ENCODE assay signal across 8 cellular contexts in the genomic region with DNA sequence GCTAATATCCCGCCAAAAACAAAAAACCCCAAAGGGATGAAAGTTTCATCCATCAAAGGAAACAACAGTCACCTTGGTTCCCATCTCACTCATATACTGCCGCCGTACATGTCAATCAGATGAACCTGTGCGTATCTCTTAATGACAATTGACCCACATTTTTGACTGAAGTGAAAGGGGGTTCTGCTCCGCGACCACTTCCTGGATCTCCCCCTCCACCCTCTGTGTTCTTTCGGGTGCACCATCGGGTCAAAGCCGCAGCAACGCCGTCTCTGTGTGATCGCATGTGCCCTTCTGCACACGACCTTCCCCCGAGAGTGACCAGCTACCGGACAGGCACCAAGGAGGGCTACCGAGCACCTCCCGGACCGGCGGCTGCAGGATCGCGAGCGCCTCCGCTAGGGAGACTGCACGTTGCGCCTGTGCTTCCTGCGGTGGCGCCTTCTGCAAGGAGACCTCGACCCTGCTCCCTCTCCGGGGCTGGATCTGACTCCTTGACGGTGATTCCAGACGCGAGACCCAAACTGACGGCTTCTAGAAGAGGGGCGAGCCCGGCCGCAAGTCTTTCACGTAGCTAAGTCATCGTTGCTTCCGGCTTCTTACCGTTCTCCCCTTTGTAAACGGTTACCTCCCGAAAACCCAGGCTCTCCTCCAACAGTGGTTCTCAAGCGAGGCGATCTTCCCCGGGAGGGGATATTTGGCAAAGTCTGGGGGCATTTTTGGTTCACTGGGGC. TPM values are rescaled to one million over a fixed set of nuclear protein-coding genes. Genes with fewer than 3 reads are reported as not detected.
DNase-seq lines count a peak whose midpoint lies in the region; ATAC-seq, FAIRE-seq and TF ChIP-seq lines count a peak whose summit lies in the region.
"Not testable (repeated sequence)": the region's sequence is repeated elsewhere in the genome, so short reads cannot be mapped to it uniquely, and the experiment has no call there.

No MANE protein-coding gene starts in this region.

- not testable (repeated sequence) for H3K4me1 ChIP-seq in DND-41 (ENCODE audit: insufficient read depth, low read length); GM23248 (ENCODE audit: insufficient read depth); K562 (replicated peaks in 1 of 2; ENCODE audit: control insufficient read depth in 2 of 2, insufficient read depth in 2 of 2, low read length in 2 of 2); cardiac muscle cell (ENCODE audit: low read depth)

- H3K36me3 Mint-ChIP-seq in T-helper 17 cell (ENCODE audit: low read depth) = not testable (repeated sequence)
- H3K36me3 Mint-ChIP-seq in nephron (ENCODE audit: low read depth) = peaks cover 18% of the 10 kb centered on the region
- H3K36me3 Mint-ChIP-seq in stimulated activated naive CD8-positive, alpha-beta T cell treated with anti-CD3 and anti-CD28 coated beads, Interleukin-15, Interleukin-2, amounts not matched to agents 100 ng/mL and 50 ng/mL, for 24 hours (ENCODE audit: low read depth) = peaks cover 16% of the 10 kb centered on the region

- WGBS in GM23248 (ENCODE audit: low coverage in 1 of 2, low lambda C conversion rate in 2 of 2, missing lambda C conversion rate in 2 of 2), 2 experiments = 0 to 4% methylated on average over 6 to 11 of the region's 45 CpGs
- 0% methylated on average over 4 of the region's 45 CpGs for WGBS in K562 (ENCODE audit: insufficient coverage, low coverage, missing lambda C conversion rate)

- H3K4me2 ChIP-seq in DND-41 (ENCODE audit: insufficient read depth, low read length) (peak overlapping the region; percentile 83), GM23248 (ENCODE audit: unreplicated experiment) (peak overlapping the region; percentile 68), K562 (ENCODE audit: insufficient read depth, low read length) (peak overlapping the region; percentile 79)

- H2AFZ ChIP-seq in DND-41 (ENCODE audit: low read depth, low read length) (peak overlapping the region; percentile 64; the same call in 1 of the 2 replicates), K562 (ENCODE audit: low read depth, low read length) (peak overlapping the region; percentile 63; the same call in 1 of the 2 replicates)
- H2AFZ ChIP-seq in GM23248 = not testable (repeated sequence)

- in situ Hi-C loops in GM23248 (cut with MboI); K562 (cut with MboI): not testable (repeated sequence)

- peak overlapping the region; percentile 86 for H3K27ac Mint-ChIP-seq in T-helper 17 cell
- not testable (repeated sequence) for H3K27ac Mint-ChIP-seq in nephron
- H3K27ac Mint-ChIP-seq in stimulated activated naive CD8-positive, alpha-beta T cell treated with anti-CD3 and anti-CD28 coated beads, Interleukin-15, Interleukin-2, amounts not matched to agents 100 ng/mL and 50 ng/mL, for 24 hours = peak overlapping the region; percentile 72

- not testable (repeated sequence) for H3K9me3 ChIP-seq in DND-41 (ENCODE audit: insufficient read depth, low read length, severe bottlenecking); GM23248 (ENCODE audit: low read depth); T-helper 17 cell (ENCODE audit: control insufficient read depth, low read length, poor library complexity, severe bottlenecking); K562 (replicated peaks; ENCODE audit: control insufficient read depth, insufficient read depth, low read depth, low read length); cardiac muscle cell (ENCODE audit: low read depth)

- not testable (repeated sequence) for FAIRE-seq in K562 (lab: Jason Lieb, UNC)

- H3K9ac ChIP-seq in DND-41 (ENCODE audit: low read depth, low read length) (peak overlapping the region; percentile 57), GM23248 (peak overlapping the region; percentile 79), K562 (ENCODE audit: insufficient read depth in 1 of 2, low read depth in 2 of 2, low read length in 2 of 2) (peak overlapping the region; percentile 61 to 79)

- POLR2A ChIA-PET in K562 (lab: Yijun Ruan, JAX) = not testable (repeated sequence)

- not testable (repeated sequence) for H3F3A ChIP-seq in GM23248 (ENCODE audit: insufficient read depth)

- not testable (repeated sequence) for BruUV-seq in K562 (replicated peaks; lab: Mats Ljungman, UMichigan)

- TF ChIP-seq EP300 in K562 (IDR thresholded peaks at IDR 0.05; ENCODE audit: low read length) = not testable (repeated sequence)

- intact Hi-C loops in K562 (cut with micrococcal nuclease) = not testable (repeated sequence)

- H3K79me2 ChIP-seq in DND-41 (ENCODE audit: insufficient read depth, low read length); K562 (ENCODE audit: control insufficient read depth, insufficient read depth, low read length): not testable (repeated sequence)
- H3K79me2 ChIP-seq in GM23248 (ENCODE audit: insufficient read depth) = peaks cover 34% of the 10 kb centered on the region

- peak; percentile 43 for ATAC-seq in DND-41 (ENCODE audit: insufficient read depth, low read depth)
- peak; percentile 7 for ATAC-seq in HG03565 (IDR thresholded peaks at IDR 0.05; ENCODE audit: unreplicated experiment)
- peak; percentile 27 for ATAC-seq in T-helper 17 cell
- peak; percentile 91 for ATAC-seq in K562

- CTCF ChIA-PET in K562 (lab: Yijun Ruan, JAX; ENCODE audit: low intra/inter-chr PET ratio) = not testable (repeated sequence)

- peak overlapping the region; percentile 30 to 64; a peak in 3 of 4 replicates for H3K4me3 ChIP-seq in DND-41 (ENCODE audit: low read depth in 1 of 2, low read length in 2 of 2)
- H3K4me3 ChIP-seq in GM23248 = peak overlapping the region; percentile 72
- peak overlapping the region; percentile 50 for H3K4me3 ChIP-seq in K562
- peak overlapping the region; percentile 63 for H3K4me3 ChIP-seq in cardiac muscle cell

- TF ChIP-seq CTCF in DND-41 (IDR thresholded peaks at IDR 0.05; ENCODE audit: borderline replicate concordance, extremely low read depth, low read length, poor library complexity, severe bottlenecking) = peak; percentile 8
- TF ChIP-seq CTCF in K562 (IDR thresholded peaks at IDR 0.05 in 2 of 3, conservative IDR thresholded peaks at IDR 0.05 in 1 of 3; ENCODE audit: insufficient read depth in 2 of 3, low read depth in 1 of 3, low read length in 3 of 3) = peak in 1 of 3 experiments; percentile 25; a peak in 1 of 6 replicates
- not testable (repeated sequence) for TF ChIP-seq CTCF in cardiac muscle cell (IDR thresholded peaks at IDR 0.05; ENCODE audit: low read depth, low read length); nephron (IDR thresholded peaks at IDR 0.05; ENCODE audit: unreplicated experiment in 3 of 3)

- not testable (repeated sequence) for H3K9me3 Mint-ChIP-seq in nephron; stimulated activated naive CD8-positive, alpha-beta T cell treated with anti-CD3 and anti-CD28 coated beads, Interleukin-15, Interleukin-2, amounts not matched to agents 100 ng/mL and 50 ng/mL, for 24 hours

- peak overlapping the region; percentile 87 for H3K4me3 Mint-ChIP-seq in T-helper 17 cell
- H3K4me3 Mint-ChIP-seq in nephron = peak overlapping the region; percentile 85 to 88 (median 87)
- peak overlapping the region; percentile 88 for H3K4me3 Mint-ChIP-seq in stimulated activated naive CD8-positive, alpha-beta T cell treated with anti-CD3 and anti-CD28 coated beads, Interleukin-15, Interleukin-2, amounts not matched to agents 100 ng/mL and 50 ng/mL, for 24 hours

- H3K4me1 Mint-ChIP-seq in T-helper 17 cell; nephron; stimulated activated naive CD8-positive, alpha-beta T cell treated with anti-CD3 and anti-CD28 coated beads, Interleukin-15, Interleukin-2, amounts not matched to agents 100 ng/mL and 50 ng/mL, for 24 hours (ENCODE audit: low read depth): not testable (repeated sequence)

- H4K20me1 ChIP-seq in DND-41 (ENCODE audit: insufficient read depth, low read length); GM23248 (ENCODE audit: insufficient read depth); K562 (replicated peaks; ENCODE audit: control insufficient read depth, insufficient read depth, low read length): not testable (repeated sequence)

- TF ChIP-seq RAD21 in K562 (CRISPR knock-in tag; conservative IDR thresholded peaks at IDR 0.05 in 1 of 2, IDR thresholded peaks at IDR 0.05 in 1 of 2) = not testable (repeated sequence)

- TF ChIP-seq POLR2A in K562 (conservative IDR thresholded peaks at IDR 0.05) = not testable (repeated sequence)

- not testable (repeated sequence) for H3K36me3 ChIP-seq in DND-41 (ENCODE audit: insufficient read depth, low read length); GM23248 (ENCODE audit: low read depth); K562 (ENCODE audit: control insufficient read depth, insufficient read depth, low read length); cardiac muscle cell

- H3K27ac ChIP-seq in DND-41 (ENCODE audit: low read length) = peak overlapping the region; percentile 67
- not testable (repeated sequence) for H3K27ac ChIP-seq in GM23248, cardiac muscle cell
- peak overlapping the region; percentile 69 for H3K27ac ChIP-seq in K562 (ENCODE audit: extremely low read depth, low read depth, low read length)

- H3K27me3 ChIP-seq in DND-41 (ENCODE audit: insufficient read depth, low read length, poor library complexity); GM23248 (replicated peaks; ENCODE audit: insufficient read depth); K562 (ENCODE audit: control insufficient read depth in 2 of 2, insufficient read depth in 2 of 2, low read length in 2 of 2); cardiac muscle cell: not testable (repeated sequence)

- H3K9me2 ChIP-seq in GM23248 (ENCODE audit: insufficient read depth) = not testable (repeated sequence)

- not testable (repeated sequence) for H3K9me1 ChIP-seq in K562 (ENCODE audit: control insufficient read depth, insufficient read depth, low read length)

- not testable (repeated sequence) for H3K27me3 Mint-ChIP-seq in T-helper 17 cell; nephron (ENCODE audit: low read depth); stimulated activated naive CD8-positive, alpha-beta T cell treated with anti-CD3 and anti-CD28 coated beads, Interleukin-15, Interleukin-2, amounts not matched to agents 100 ng/mL and 50 ng/mL, for 24 hours

- peak; percentile 22 for DNase-seq in DND-41
- not testable (repeated sequence) for DNase-seq in GM23248; T-helper 17 cell; K562 (ENCODE audit: extremely low read depth in 1 of 4, low spot score in 3 of 4); cardiac muscle cell (ENCODE audit: low read depth in 1 of 2, low spot score in 1 of 2)

RNA-seq across cellular contexts. Expression of gene RHD, which starts 5.6 kb away (rescaled TPM):
- 0.25 TPM in 1 of 2 replicates, not detected in the other for total RNA-seq in GM23248 (2014; rRNA removed; shearing (Covaris generic))
- polyA plus RNA-seq in GM23248 (2016; fragmentation: Nextera tagmentation; extraction: Ambion mirVana) = 0.32 and 0.33 TPM in 2 replicates
- 1 to 10 TPM in 1 of 2 donors, under 1 TPM in 1; 0.20 to 5.0 TPM for total RNA-seq in T-helper 17 cell
- total RNA-seq in K562 (2011; cell fraction: chromatin; rRNA removed; ENCODE audit: low replicate concordance) = 50.0 and 64.3 TPM in 2 replicates
- 69.5 and 85.3 TPM in 2 replicates for total RNA-seq in K562 (2011; cell fraction: nucleolus; rRNA removed)
- 63.5 and 69.1 TPM in 2 replicates for total RNA-seq in K562 (2011; cell fraction: nucleoplasm; rRNA removed)
- total RNA-seq in K562 (2014; rRNA removed) = 9.4 and 12.8 TPM in 2 replicates
- total RNA-seq in K562 (2014; rRNA removed; fragmentation: Illumina TruSeq; extraction: Trizol) = 12.2 and 15.7 TPM in 2 replicates
- total RNA-seq in K562 (2015; rRNA removed; fragmentation: Illumina TruSeq; extraction: Trizol) = 11.8 and 13.0 TPM in 2 replicates
- 17.5 and 17.8 TPM in 2 replicates for total RNA-seq in K562 (2021)
- polyA plus RNA-seq in K562 (2011; rRNA removed) = 15.0 and 28.8 TPM in 2 replicates
- 15.4 and 22.6 TPM in 2 replicates for polyA plus RNA-seq in K562 (2011; cell fraction: cytosol; rRNA removed)
- polyA plus RNA-seq in K562 (2011; cell fraction: nucleus; rRNA removed) = 16.8 and 18.6 TPM in 2 replicates
- 13.8 and 23.5 TPM in 2 replicates for polyA plus RNA-seq in K562 (2012)
- 13.5 and 13.6 TPM in 2 replicates for polyA plus RNA-seq in K562 (2014; fragmentation: Illumina TruSeq; extraction: Trizol)
- polyA plus RNA-seq in K562 (2014; fragmentation: Nextera tagmentation; extraction: Ambion mirVana) = 10 to 100 TPM; 32.4 TPM
- 8.8 and 9.1 TPM in 2 replicates for polyA plus RNA-seq in K562 (2014; rRNA removed)
- 58.4 and 72.4 TPM in 2 replicates for polyA minus RNA-seq in K562 (2011; rRNA and poly(A)+ RNA removed)
- polyA minus RNA-seq in K562 (2011; cell fraction: cytosol; rRNA and poly(A)+ RNA removed) = 17.1 and 20.4 TPM in 2 replicates
- 16.2 and 28.3 TPM in 2 replicates for polyA minus RNA-seq in K562 (2011; cell fraction: nucleus; rRNA and poly(A)+ RNA removed)
- total RNA-seq in cardiac muscle cell = 0.74 TPM in 1 of 2 replicates, not detected in the other
- 0.70 and 1.1 TPM in 2 replicates for polyA plus RNA-seq in cardiac muscle cell

RNA-seq across cellular contexts. Expression of gene RSRP1, which starts 19.5 kb away (rescaled TPM):
- total RNA-seq in GM23248 (2014; rRNA removed; shearing (Covaris generic)) = 138 and 139 TPM in 2 replicates
- polyA plus RNA-seq in GM23248 (2016; fragmentation: Nextera tagmentation; extraction: Ambion mirVana) = 86.8 and 113 TPM in 2 replicates
- 100 to 1,000 TPM; 483 to 509 TPM for total RNA-seq in T-helper 17 cell
- 639 and 767 TPM in 2 replicates for total RNA-seq in K562 (2011; cell fraction: chromatin; rRNA removed; ENCODE audit: low replicate concordance)
- total RNA-seq in K562 (2011; cell fraction: nucleolus; rRNA removed) = 540 and 629 TPM in 2 replicates
- total RNA-seq in K562 (2011; cell fraction: nucleoplasm; rRNA removed) = 507 and 548 TPM in 2 replicates
- total RNA-seq in K562 (2014; rRNA removed) = 130 and 138 TPM in 2 replicates
- total RNA-seq in K562 (2014; rRNA removed; fragmentation: Illumina TruSeq; extraction: Trizol) = 180 and 197 TPM in 2 replicates
- 164 and 183 TPM in 2 replicates for total RNA-seq in K562 (2015; rRNA removed; fragmentation: Illumina TruSeq; extraction: Trizol)
- 146 and 159 TPM in 2 replicates for total RNA-seq in K562 (2021)
- polyA plus RNA-seq in K562 (2011; rRNA removed) = 195 and 220 TPM in 2 replicates
- 55.7 and 97.9 TPM in 2 replicates for polyA plus RNA-seq in K562 (2011; cell fraction: cytosol; rRNA removed)
- 585 and 591 TPM in 2 replicates for polyA plus RNA-seq in K562 (2011; cell fraction: nucleus; rRNA removed)
- polyA plus RNA-seq in K562 (2012) = 148 and 265 TPM in 2 replicates
- polyA plus RNA-seq in K562 (2014; fragmentation: Illumina TruSeq; extraction: Trizol) = 96.2 and 113 TPM in 2 replicates
- polyA plus RNA-seq in K562 (2014; fragmentation: Nextera tagmentation; extraction: Ambion mirVana) = 10 to 100 TPM; 27.2 to 35.0 TPM
- polyA plus RNA-seq in K562 (2014; rRNA removed) = 237 and 283 TPM in 2 replicates
- polyA minus RNA-seq in K562 (2011; rRNA and poly(A)+ RNA removed) = 155 and 167 TPM in 2 replicates
- 71.5 and 87.6 TPM in 2 replicates for polyA minus RNA-seq in K562 (2011; cell fraction: cytosol; rRNA and poly(A)+ RNA removed)
- 323 and 418 TPM in 2 replicates for polyA minus RNA-seq in K562 (2011; cell fraction: nucleus; rRNA and poly(A)+ RNA removed)
- total RNA-seq in cardiac muscle cell = 211 and 231 TPM in 2 replicates
- 161 and 223 TPM in 2 replicates for polyA plus RNA-seq in cardiac muscle cell

RNA-seq across cellular contexts. Expression of gene SYF2, which starts 34.4 kb away (rescaled TPM):
- total RNA-seq in GM23248 (2014; rRNA removed; shearing (Covaris generic)) = 31.7 and 50.3 TPM in 2 replicates
- polyA plus RNA-seq in GM23248 (2016; fragmentation: Nextera tagmentation; extraction: Ambion mirVana) (39.9 and 40.5 TPM in 2 replicates), K562 (2011; rRNA removed) (33.7 and 36.5 TPM in 2 replicates), K562 (2014; fragmentation: Illumina TruSeq; extraction: Trizol) (66.5 and 80.2 TPM in 2 replicates), K562 (2014; fragmentation: Nextera tagmentation; extraction: Ambion mirVana) (10 to 100 TPM; 20.9 to 21.9 TPM), K562 (2014; rRNA removed) (52.5 and 69.0 TPM in 2 replicates), cardiac muscle cell (44.6 and 53.4 TPM in 2 replicates)
- total RNA-seq in T-helper 17 cell (10 to 100 TPM; 61.5 to 80.6 TPM), K562 (2014; rRNA removed) (38.2 and 43.2 TPM in 2 replicates), K562 (2014; rRNA removed; fragmentation: Illumina TruSeq; extraction: Trizol) (59.3 and 80.6 TPM in 2 replicates), K562 (2015; rRNA removed; fragmentation: Illumina TruSeq; extraction: Trizol) (51.2 and 54.6 TPM in 2 replicates), K562 (2021) (27.5 and 35.6 TPM in 2 replicates), cardiac muscle cell (29.3 and 50.0 TPM in 2 replicates)
- 15.7 and 26.6 TPM in 2 replicates for total RNA-seq in K562 (2011; cell fraction: chromatin; rRNA removed; ENCODE audit: low replicate concordance)
- total RNA-seq in K562 (2011; cell fraction: nucleolus; rRNA removed) = 12.9 and 16.7 TPM in 2 replicates
- total RNA-seq in K562 (2011; cell fraction: nucleoplasm; rRNA removed) = 22.2 and 24.0 TPM in 2 replicates
- polyA plus RNA-seq in K562 (2011; cell fraction: cytosol; rRNA removed) = 3.4 and 12.2 TPM in 2 replicates
- 5.5 and 9.8 TPM in 2 replicates for polyA plus RNA-seq in K562 (2011; cell fraction: nucleus; rRNA removed)
- polyA plus RNA-seq in K562 (2012) = 51.2 and 71.0 TPM in 2 replicates
- polyA minus RNA-seq in K562 (2011; rRNA and poly(A)+ RNA removed) = 13.7 and 20.1 TPM in 2 replicates
- polyA minus RNA-seq in K562 (2011; cell fraction: cytosol; rRNA and poly(A)+ RNA removed) = 5.4 and 7.2 TPM in 2 replicates
- 6.5 and 14.8 TPM in 2 replicates for polyA minus RNA-seq in K562 (2011; cell fraction: nucleus; rRNA and poly(A)+ RNA removed)

Comparison
In these comparisons a context has a peak if more than half of its experiments do, and no peak if none do; other contexts are left out.
1. ATAC-seq: peak in every context shown above with its lines; median percentile 91 in K562; 43 in DND-41; 27 in T-helper 17 cell; 7 in HG03565.